Comparison of ENCODE assay signal across 17 cellular contexts in the genomic region with DNA sequence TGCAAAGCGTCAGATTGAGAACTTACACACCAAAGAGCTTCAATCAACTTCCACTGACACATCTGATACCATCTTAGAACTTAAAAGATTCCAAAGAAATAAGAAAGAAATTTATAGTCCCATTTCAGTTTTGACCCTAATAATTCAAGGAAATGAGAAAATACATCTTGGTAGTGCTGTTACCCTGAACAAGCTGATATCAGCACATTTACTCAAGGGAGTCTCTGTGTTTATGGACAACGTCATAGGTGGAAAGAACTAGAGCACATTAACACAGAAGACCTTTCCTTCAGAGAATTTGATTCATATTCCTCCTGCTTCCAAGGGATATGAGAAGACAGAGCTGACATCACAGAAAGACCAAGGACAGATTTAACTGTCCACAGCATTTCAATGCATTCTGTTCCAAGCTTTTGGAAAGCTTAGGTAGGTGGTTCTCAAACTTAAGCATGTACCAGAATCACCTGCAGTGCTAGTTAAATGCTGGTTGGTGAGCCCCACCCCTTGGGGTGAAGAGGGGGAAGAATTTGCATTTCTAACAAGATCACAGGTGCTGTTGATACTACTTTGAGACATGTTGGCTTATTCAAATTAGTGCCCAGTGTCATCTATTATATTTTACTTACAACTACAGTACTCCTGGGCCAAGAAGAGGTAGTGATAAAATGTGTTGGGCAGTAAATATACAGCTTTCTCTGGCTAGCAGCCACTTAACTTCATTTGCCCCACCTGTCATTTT. TPM values are rescaled to one million over a fixed set of nuclear protein-coding genes. Genes with fewer than 3 reads are reported as not detected.
A peak's percentile ranks its signal among the peaks of the same experiment; 100 is the strongest.
DNase-seq lines count a peak whose midpoint lies in the region; ATAC-seq, FAIRE-seq and TF ChIP-seq lines count a peak whose summit lies in the region.
"Had no signal": no experiment of that assay in that cellular context is flagged by ENCODE, and none has a peak within 500 bp of the region (broad histone marks: within the 10 kb centered on the region; RNA-seq: fewer than 3 reads in every experiment).

No MANE protein-coding gene starts in this region.

- TF ChIP-seq POLR2A in A549 (IDR thresholded peaks at IDR 0.05; ENCODE audit: low read length) (no peak), sigmoid colon (IDR thresholded peaks at IDR 0.05) (no peak)

- H3K4me2 ChIP-seq in A549 (no peak overlapping the region), SU-DHL-6 (ENCODE audit: low read depth, low read length, poor library complexity, severe bottlenecking) (peak overlapping the region; percentile 38)
- H3K4me2 ChIP-seq: PC-9 had no signal

- no peak for DNase-seq in A549 (ENCODE audit: low read depth in 1 of 2, low spot score in 1 of 2)
- DNase-seq in HTR-8/SVneo (ENCODE audit: insufficient read length, low spot score), result no peak
- no peak for DNase-seq in sigmoid colon
- DNase-seq in stimulated activated CD4-positive, alpha-beta T cell treated with anti-CD3 and anti-CD28 coated beads, Interleukin-15, amount 100 ng/mL, for 24 hours, result no peak
- DNase-seq in KG1 (lab: John Stamatoyannopoulos, UW), result no peak
- DNase-seq in activated effector memory CD4-positive, alpha-beta T cell treated with Interleukin-2 at 50 U/mL for 16 hours, result no peak
- DNase-seq: 8988T, Kasumi-1, MV-4-11, NCI-H1436, NCI-H2029 treated with DMSO at 0.1 percent for 48 hours, NCI-H510A treated with DMSO at 0.1 percent for 48 hours, PC-9 had no signal

- no peaks in the 10 kb centered on the region for H3K9me3 ChIP-seq in A549
- no peaks in the 10 kb centered on the region for H3K9me3 ChIP-seq in SU-DHL-6 (ENCODE audit: insufficient read depth, low read length)
- no peaks in the 10 kb centered on the region for H3K9me3 ChIP-seq in sigmoid colon

- no peak for TF ChIP-seq EP300 in A549 (IDR thresholded peaks at IDR 0.05)
- no peak for TF ChIP-seq EP300 in sigmoid colon (IDR thresholded peaks at IDR 0.05)

- no peak for TF ChIP-seq CTCF in A549 (IDR thresholded peaks at IDR 0.05)
- no peak for TF ChIP-seq CTCF in SU-DHL-6 (IDR thresholded peaks at IDR 0.05; ENCODE audit: insufficient read depth, low read length, poor library complexity, severe bottlenecking)
- TF ChIP-seq CTCF in sigmoid colon (IDR thresholded peaks at IDR 0.05), result no peak

- WGBS in A549 (ENCODE audit: missing lambda C conversion rate), result 93% methylated on average over 2 of the region's 2 CpGs
- WGBS in sigmoid colon, 2 donors, result 95% methylated on average over 2 of the region's 2 CpGs

- H4K20me1 ChIP-seq in SU-DHL-6 (ENCODE audit: low read depth, low read length), result no peaks in the 10 kb centered on the region

- POLR2A ChIA-PET in A549 (lab: Yijun Ruan, JAX), result no interaction called here

- no peak overlapping the region for H3K27ac ChIP-seq in A549
- H3K27ac ChIP-seq in SU-DHL-6 (ENCODE audit: low read depth, low read length), result peak overlapping the region; percentile 59
- H3K27ac ChIP-seq in sigmoid colon, result no peak overlapping the region
- H3K27ac ChIP-seq: C4-2B, PC-9, SK-N-MC had no signal

- H3K4me1 ChIP-seq in A549 (no peaks in the 10 kb centered on the region), sigmoid colon (no peaks in the 10 kb centered on the region)

- no peak for TF ChIP-seq RAD21 in A549 (conservative IDR thresholded peaks at IDR 0.05 in 1 of 2, IDR thresholded peaks at IDR 0.05 in 1 of 2)

- H3K9me2 ChIP-seq in SU-DHL-6 (replicated peaks; ENCODE audit: insufficient read depth, low read length), result no peaks in the 10 kb centered on the region

- H3K79me2 ChIP-seq in SU-DHL-6 (ENCODE audit: insufficient read depth, low read length), result peaks cover 7% of the 10 kb centered on the region; the same call in 1 of the 2 replicates

- intact Hi-C loops in sigmoid colon (cut with DNase I), result no loop called here

- H3K27me3 ChIP-seq in SU-DHL-6 (ENCODE audit: low read length) (no peaks in the 10 kb centered on the region), sigmoid colon (no peaks in the 10 kb centered on the region)

- H2AFZ ChIP-seq in SU-DHL-6 (ENCODE audit: low read depth, low read length, severe bottlenecking), result no peak overlapping the region
- H2AFZ ChIP-seq: PC-9 had no signal

- no peaks in the 10 kb centered on the region; the same call in 1 of the 2 replicates for H3F3A ChIP-seq in SU-DHL-6 (ENCODE audit: insufficient read depth)

- no peak overlapping the region for H3K9ac ChIP-seq in SU-DHL-6 (ENCODE audit: low read length)

- ATAC-seq in A549 (no peak), GM18907 (IDR thresholded peaks at IDR 0.05; ENCODE audit: unreplicated experiment) (peak; percentile 49)

- H3K4me3 ChIP-seq in A549 (no peak overlapping the region), SU-DHL-6 (ENCODE audit: insufficient read depth, low read length, poor library complexity, severe bottlenecking) (no peak overlapping the region), sigmoid colon (no peak overlapping the region)
- H3K4me3 ChIP-seq: PC-9, SK-N-MC had no signal

- FAIRE-seq in A549 (lab: Jason Lieb, UNC), result peak; percentile 56
- FAIRE-seq in HTR-8/SVneo (lab: Jason Lieb, UNC), result peak; percentile 40

- CTCF ChIA-PET in A549 (lab: Yijun Ruan, JAX), result interaction anchor here (0.8 to 1.9 kb wide), 2 partner anchors 19 to 200 kb away, joined by 3 to 9 read pairs; no protein-coding TSS in a partner anchor

- H3K36me3 ChIP-seq in SU-DHL-6 (ENCODE audit: low read length) (0 out of 2 replicates have a peak, but pooled peaks cover 8% of the 10 kb centered on the region), sigmoid colon (no peaks in the 10 kb centered on the region)

TF ChIP-seq in A549, 52 proteins besides CTCF, POLR2A, EP300 and RAD21:
- TF ChIP-seq MAFK (IDR thresholded peaks at IDR 0.05; ENCODE audit: partially characterized antibody) (peak; percentile 70), ZNF302 (CRISPR knock-in tag; IDR thresholded peaks at IDR 0.05) (no peak), ZFP36 (IDR thresholded peaks at IDR 0.05; ENCODE audit: borderline replicate concordance, partially characterized antibody) (no peak)

RNA-seq across cellular contexts. Expression of a gene that starts 59.8 kb away (rescaled TPM):
- polyA plus RNA-seq in A549 (2011; rRNA removed), result 42.4 and 53.6 TPM in 2 replicates
- polyA plus RNA-seq in A549 (2012; cell fraction: cytosol; rRNA removed), result 9.7 and 12.4 TPM in 2 replicates
- polyA plus RNA-seq in A549 (2012; cell fraction: nucleus; rRNA removed), result 5.7 and 9.4 TPM in 2 replicates
- polyA plus RNA-seq in A549 (2017; fragmentation: RNase III; extraction: RNeasy Plus Mini Kit Qiagen cat#74134 plus additional on column Dnase treatment), result 27.4 to 31.0 TPM (median 29.6 TPM) in 3 replicates
- polyA minus RNA-seq in A549 (2011; rRNA and poly(A)+ RNA removed), result 53.8 and 56.8 TPM in 2 replicates
- total RNA-seq in sigmoid colon, result 10 to 100 TPM in 3 of 4 donors, 1 to 10 TPM in 1; 7.6 to 18.3 (median 12.4) TPM
- polyA plus RNA-seq in sigmoid colon, result 10 to 100 TPM in 2 of 3 donors, 1 to 10 TPM in 1; 6.0 to 15.3 (median 12.2) TPM
